In genomic region chr5:135543151-135543818, GRCh38 we compare ENCODE assay signal across 8 cellular contexts. TPM values are rescaled to one million over a fixed set of nuclear protein-coding genes. Genes with fewer than 3 reads are reported as not detected.
A peak's percentile ranks its signal among the peaks of the same experiment; 100 is the strongest.
DNase-seq lines count a peak whose midpoint lies in the region; ATAC-seq and TF ChIP-seq lines count a peak whose summit lies in the region.

No MANE protein-coding gene starts in this region.

- H3K4me1 Mint-ChIP-seq in activated CD4-positive, alpha-beta T cell treated with anti-CD3 and anti-CD28 coated beads, Interleukin-2, amount 10 ng/mL, durations not matched to agents 24 days and 14 days, result peaks cover 9% of the 10 kb centered on the region
- peaks cover 15% of the 10 kb centered on the region for H3K4me1 Mint-ChIP-seq in activated B cell treated with CpG ODN at 0.5 μM for 24 hours

- H3K27ac ChIP-seq in stomach, result peak overlapping the region in 1 of 5 donors; percentile 34

- intact Hi-C loops in activated CD4-positive, alpha-beta T cell treated with anti-CD3 and anti-CD28 coated beads, Interleukin-2, amount 10 ng/mL, durations not matched to agents 24 days and 14 days (cut with micrococcal nuclease), result loop anchor here (2.0 to 5.0 kb wide), 2 partner anchors 52 to 511 kb away; partner anchors contain the start of gene PITX1
- intact Hi-C loops in activated B cell treated with CpG ODN at 0.5 μM for 24 hours (cut with micrococcal nuclease), result loop anchor here (5.0 kb wide), 1 partner anchor 51 kb away; no protein-coding TSS in a partner anchor
- intact Hi-C loops in stomach (cut with DNase I; ENCODE audit: low total_unique reads), result no loop called here

- H3K9me3 Mint-ChIP-seq in activated CD4-positive, alpha-beta T cell treated with anti-CD3 and anti-CD28 coated beads, Interleukin-2, amount 10 ng/mL, durations not matched to agents 24 days and 14 days, result no peaks in the 10 kb centered on the region
- no peaks in the 10 kb centered on the region for H3K9me3 Mint-ChIP-seq in activated B cell treated with CpG ODN at 0.5 μM for 24 hours

- no peak for TF ChIP-seq POLR2A in stomach (IDR thresholded peaks at IDR 0.05)

- H3K9me3 ChIP-seq in stomach, result no peaks in the 10 kb centered on the region

- CTCF ChIA-PET in activated B cell treated with CpG ODN at 0.5 μM for 24 hours (lab: Charles Lee), result no interaction called here

- TF ChIP-seq EP300 in stomach (IDR thresholded peaks at IDR 0.05), result no peak

- peaks cover 2% of the 10 kb centered on the region for H3K36me3 Mint-ChIP-seq in activated CD4-positive, alpha-beta T cell treated with anti-CD3 and anti-CD28 coated beads, Interleukin-2, amount 10 ng/mL, durations not matched to agents 24 days and 14 days (ENCODE audit: low read depth)
- no peaks in the 10 kb centered on the region for H3K36me3 Mint-ChIP-seq in activated B cell treated with CpG ODN at 0.5 μM for 24 hours (ENCODE audit: low read depth)

- peak overlapping the region; percentile 61 for H3K4me3 Mint-ChIP-seq in activated CD4-positive, alpha-beta T cell treated with anti-CD3 and anti-CD28 coated beads, Interleukin-2, amount 10 ng/mL, durations not matched to agents 24 days and 14 days
- H3K4me3 Mint-ChIP-seq in activated B cell treated with CpG ODN at 0.5 μM for 24 hours, result peak overlapping the region; percentile 78

- H3K27ac Mint-ChIP-seq in activated CD4-positive, alpha-beta T cell treated with anti-CD3 and anti-CD28 coated beads, Interleukin-2, amount 10 ng/mL, durations not matched to agents 24 days and 14 days, result no peak overlapping the region
- H3K27ac Mint-ChIP-seq in activated B cell treated with CpG ODN at 0.5 μM for 24 hours, result no peak overlapping the region

- H3K27me3 ChIP-seq in stomach, result peaks cover 4 to 99% (median 63%) of the 10 kb centered on the region in 3 donors

- H3K27me3 Mint-ChIP-seq in activated CD4-positive, alpha-beta T cell treated with anti-CD3 and anti-CD28 coated beads, Interleukin-2, amount 10 ng/mL, durations not matched to agents 24 days and 14 days, result peaks cover 88% of the 10 kb centered on the region
- H3K27me3 Mint-ChIP-seq in activated B cell treated with CpG ODN at 0.5 μM for 24 hours, result peaks cover 85% of the 10 kb centered on the region

- peak overlapping the region; percentile 46 to 62 (median 52) for H3K4me3 ChIP-seq in stomach

- DNase-seq in activated CD4-positive, alpha-beta T cell treated with anti-CD3 and anti-CD28 coated beads, Interleukin-2, amount 10 ng/mL, durations not matched to agents 24 days and 14 days, result no peak
- DNase-seq in activated CD4-positive, alpha-beta T cell treated with anti-CD3 and anti-CD28 coated beads, Interleukin-2, amount 50 U/mL, for 48 hours, result no peak
- DNase-seq in activated B cell treated with CpG ODN at 0.5 μM for 24 hours, result no peak
- peak; percentile 53 for DNase-seq in iPS-NIHi7 (ENCODE audit: extremely low spot score)
- DNase-seq in stomach, result no peak
- DNase-seq in HCEC 1CT, result no peak
- DNase-seq in stimulated activated CD4-positive, alpha-beta T cell treated with anti-CD3 and anti-CD28 coated beads, Interleukin-2, amount 100 ng/mL, for 24 hours, result no peak

- ATAC-seq in activated B cell treated with CpG ODN at 0.5 μM for 24 hours (ENCODE audit: low read depth), result no peak
- no peak for ATAC-seq in GM21423 (IDR thresholded peaks at IDR 0.05; ENCODE audit: unreplicated experiment)

- WGBS in stomach, 5 donors, result 4 to 10% (median 6%) methylated on average over 31 to 34 of the region's 34 CpGs

- TF ChIP-seq CTCF in activated B cell treated with CpG ODN at 0.5 μM for 24 hours (IDR thresholded peaks at IDR 0.05) (no peak), stomach (IDR thresholded peaks at IDR 0.05) (no peak)

- POLR2A ChIA-PET in activated B cell treated with CpG ODN at 0.5 μM for 24 hours (lab: Charles Lee), result no interaction called here

- peaks cover 16 to 21% (median 17%) of the 10 kb centered on the region in 4 donors for H3K4me1 ChIP-seq in stomach

- no peaks in the 10 kb centered on the region for H3K36me3 ChIP-seq in stomach

RNA-seq across cellular contexts. Expression of gene NEUROG1, which starts 7.5 kb away (rescaled TPM):
- total RNA-seq in activated CD4-positive, alpha-beta T cell treated with anti-CD3 and anti-CD28 coated beads, Interleukin-2, amount 10 ng/mL, durations not matched to agents 24 days and 14 days, result not detected in 2 replicates
- total RNA-seq in activated B cell treated with CpG ODN at 0.5 μM for 24 hours, result not detected in 2 replicates
- not detected for total RNA-seq in stomach
- polyA plus RNA-seq in stomach, result not detected

RNA-seq across cellular contexts. Expression of gene CXCL14, which starts 35.5 kb away (rescaled TPM):
- not detected in 2 replicates for total RNA-seq in activated CD4-positive, alpha-beta T cell treated with anti-CD3 and anti-CD28 coated beads, Interleukin-2, amount 10 ng/mL, durations not matched to agents 24 days and 14 days
- not detected in 2 replicates for total RNA-seq in activated B cell treated with CpG ODN at 0.5 μM for 24 hours
- total RNA-seq in stomach, result 10 to 100 TPM in 3 of 5 donors, not detected in 2; 15.6 to 82.0 (median 27.9) TPM
- 10 to 100 TPM; 12.7 to 51.6 (median 36.3) TPM for polyA plus RNA-seq in stomach
